ENCODE assay signal across 15 cellular contexts in genomic region chr17:58002154-58002553, GRCh38. TPM values are rescaled to one million over a fixed set of nuclear protein-coding genes. Genes with fewer than 3 reads are reported as not detected.
DNase-seq lines count a peak whose midpoint lies in the region; ATAC-seq and TF ChIP-seq lines count a peak whose summit lies in the region.
"Had no signal": no experiment of that assay in that cellular context is flagged by ENCODE, and none has a peak within 500 bp of the region (broad histone marks: within the 10 kb centered on the region; RNA-seq: fewer than 3 reads in every experiment).

No MANE protein-coding gene starts in this region.

- H3K36me3 ChIP-seq in Loucy (ENCODE audit: insufficient read depth, low read length): peaks cover 77% of the 10 kb centered on the region
- H3K36me3 ChIP-seq in psoas muscle (ENCODE audit: insufficient read depth in 1 of 2, low read depth in 1 of 2): peaks cover 22 to 89% of the 10 kb centered on the region in 2 donors

- H3K4me2 ChIP-seq in Loucy (ENCODE audit: low read depth, low read length, poor library complexity, severe bottlenecking): peak overlapping the region; percentile 98

- no peak for DNase-seq in activated T-cell treated with anti-CD3 and anti-CD28 coated beads, Interleukin-2, amount 50 U/mL, for 24 hours
- no peak for DNase-seq in activated T-cell treated with anti-CD3 and anti-CD28 coated beads for 4 hours
- DNase-seq in activated naive CD8-positive, alpha-beta T cell treated with anti-CD3 and anti-CD28 coated beads, Interleukin-2, amount 50 U/mL, for 24 hours: no peak
- no peak for DNase-seq in psoas muscle
- DNase-seq in HT-29 (ENCODE audit: low spot score): no peak
- no peak for DNase-seq in lower leg skin (ENCODE audit: low spot score in 2 of 2)
- DNase-seq: activated CD4-positive, alpha-beta T cell treated with anti-CD3 and anti-CD28 coated beads, Interleukin-2, amount 50 U/mL, for 4 hours; NCI-H1092; NCI-H226; Peyer's patch had no signal

- H3K9me3 ChIP-seq in Loucy (ENCODE audit: insufficient read depth, low read depth, low read length) (no peaks in the 10 kb centered on the region), psoas muscle (no peaks in the 10 kb centered on the region)
- H3K9me3 ChIP-seq: Peyer's patch, thoracic aorta had no signal

- peak overlapping the region; percentile 87 for H3K27ac Mint-ChIP-seq in activated T-cell treated with anti-CD3 and anti-CD28 coated beads, Interleukin-2, amount 50 U/mL, for 24 hours
- H3K27ac Mint-ChIP-seq in activated naive CD8-positive, alpha-beta T cell treated with anti-CD3 and anti-CD28 coated beads, Interleukin-2, amount 50 U/mL, for 24 hours: peak overlapping the region; percentile 77
- H3K27ac Mint-ChIP-seq: T-helper 1 cell treated with Interleukin-12 subunit alpha and Interleukin-12 subunit beta and Interleukin-4 antibody, amounts not matched to agents 30 μg/mL and 1 μg/mL, for 36 hours had no signal

- H3K27me3 ChIP-seq in Loucy (ENCODE audit: insufficient read depth, low read length, poor library complexity, severe bottlenecking): peaks cover 6% of the 10 kb centered on the region
- H3K27me3 ChIP-seq in psoas muscle (ENCODE audit: insufficient read depth in 3 of 3, low read length in 2 of 3): no peaks in the 10 kb centered on the region
- H3K27me3 ChIP-seq: Peyer's patch had no signal

- H3K4me3 ChIP-seq in Loucy (ENCODE audit: low read length, poor library complexity, severe bottlenecking) (peak overlapping the region; percentile 89), psoas muscle (no peak overlapping the region), lower leg skin (ENCODE audit: low read depth, poor library complexity, severe bottlenecking) (no peak overlapping the region)
- H3K4me3 ChIP-seq: coronary artery, Peyer's patch, thoracic aorta had no signal

- intact Hi-C loops in psoas muscle (cut with DNase I) (no loop called here), lower leg skin (cut with DNase I; ENCODE audit: low total_unique reads) (no loop called here)

- TF ChIP-seq POLR2A in lower leg skin (IDR thresholded peaks at IDR 0.05): no peak

- no peak for ATAC-seq in activated naive CD8-positive, alpha-beta T cell treated with anti-CD3 and anti-CD28 coated beads, Interleukin-2, amount 50 U/mL, for 24 hours
- ATAC-seq in psoas muscle (no peak), GM19035 (IDR thresholded peaks at IDR 0.05; ENCODE audit: unreplicated experiment) (no peak)

- no peaks in the 10 kb centered on the region for H3K9me3 Mint-ChIP-seq in activated T-cell treated with anti-CD3 and anti-CD28 coated beads, Interleukin-2, amount 50 U/mL, for 24 hours
- no peaks in the 10 kb centered on the region for H3K9me3 Mint-ChIP-seq in activated naive CD8-positive, alpha-beta T cell treated with anti-CD3 and anti-CD28 coated beads, Interleukin-2, amount 50 U/mL, for 24 hours
- H3K9me3 Mint-ChIP-seq: T-helper 1 cell treated with Interleukin-12 subunit alpha and Interleukin-12 subunit beta and Interleukin-4 antibody, amounts not matched to agents 30 μg/mL and 1 μg/mL, for 36 hours had no signal

- H3F3A ChIP-seq in Loucy (ENCODE audit: low read depth): peaks cover 23% of the 10 kb centered on the region

- no peaks in the 10 kb centered on the region for H3K9me2 ChIP-seq in Loucy (replicated peaks; ENCODE audit: low read depth, low read length)

- peak overlapping the region; percentile 100 for H3K9ac ChIP-seq in Loucy (ENCODE audit: low read depth, low read length, poor library complexity, severe bottlenecking)

- peak overlapping the region; percentile 47 for H3K27ac ChIP-seq in psoas muscle
- H3K27ac ChIP-seq: coronary artery, Peyer's patch, thoracic aorta had no signal

- peaks cover 78% of the 10 kb centered on the region for H3K4me1 Mint-ChIP-seq in activated T-cell treated with anti-CD3 and anti-CD28 coated beads, Interleukin-2, amount 50 U/mL, for 24 hours (ENCODE audit: low read depth)
- H3K4me1 Mint-ChIP-seq in activated naive CD8-positive, alpha-beta T cell treated with anti-CD3 and anti-CD28 coated beads, Interleukin-2, amount 50 U/mL, for 24 hours: peaks cover 84% of the 10 kb centered on the region

- peaks cover 52% of the 10 kb centered on the region for H3K4me1 ChIP-seq in Loucy (ENCODE audit: insufficient read depth, low read length, poor library complexity, severe bottlenecking)
- peaks cover 63% of the 10 kb centered on the region for H3K4me1 ChIP-seq in psoas muscle

- no peaks in the 10 kb centered on the region for H3K27me3 Mint-ChIP-seq in activated T-cell treated with anti-CD3 and anti-CD28 coated beads, Interleukin-2, amount 50 U/mL, for 24 hours
- peaks cover 3% of the 10 kb centered on the region for H3K27me3 Mint-ChIP-seq in activated naive CD8-positive, alpha-beta T cell treated with anti-CD3 and anti-CD28 coated beads, Interleukin-2, amount 50 U/mL, for 24 hours

- peaks cover 79% of the 10 kb centered on the region for H4K20me1 ChIP-seq in Loucy (ENCODE audit: insufficient read depth, low read length, poor library complexity, severe bottlenecking)

- 35 to 55% (median 37%) methylated on average over 2 of the region's 2 CpGs for WGBS in psoas muscle, 3 donors
- 54 to 59% methylated on average over 2 of the region's 2 CpGs for WGBS in lower leg skin, 2 donors

- TF ChIP-seq CTCF in Loucy (conservative IDR thresholded peaks at IDR 0.05; ENCODE audit: low read length) (no peak), psoas muscle (IDR thresholded peaks at IDR 0.05) (no peak), lower leg skin (IDR thresholded peaks at IDR 0.05) (no peak)

- peaks cover 86% of the 10 kb centered on the region for H3K79me2 ChIP-seq in Loucy (ENCODE audit: insufficient read depth, low read length)

- H3K4me3 Mint-ChIP-seq in activated T-cell treated with anti-CD3 and anti-CD28 coated beads, Interleukin-2, amount 50 U/mL, for 24 hours: peak overlapping the region; percentile 100
- H3K4me3 Mint-ChIP-seq in activated naive CD8-positive, alpha-beta T cell treated with anti-CD3 and anti-CD28 coated beads, Interleukin-2, amount 50 U/mL, for 24 hours: peak overlapping the region; percentile 88
- H3K4me3 Mint-ChIP-seq: T-helper 1 cell treated with Interleukin-12 subunit alpha and Interleukin-12 subunit beta and Interleukin-4 antibody, amounts not matched to agents 30 μg/mL and 1 μg/mL, for 36 hours had no signal

- peaks cover 100% of the 10 kb centered on the region for H3K36me3 Mint-ChIP-seq in activated T-cell treated with anti-CD3 and anti-CD28 coated beads, Interleukin-2, amount 50 U/mL, for 24 hours (ENCODE audit: low read depth)
- H3K36me3 Mint-ChIP-seq in activated naive CD8-positive, alpha-beta T cell treated with anti-CD3 and anti-CD28 coated beads, Interleukin-2, amount 50 U/mL, for 24 hours (ENCODE audit: low read depth): peaks cover 91% of the 10 kb centered on the region

- H2AFZ ChIP-seq in Loucy (ENCODE audit: low read length): no peak overlapping the region

RNA-seq across cellular contexts. Expression of gene SRSF1, which starts 4.9 kb away (rescaled TPM):
- total RNA-seq in psoas muscle (100 to 1,000 TPM in 2 of 4 donors, 10 to 100 TPM in 2; 71.2 to 141 (median 100) TPM), lower leg skin (100 to 1,000 TPM in 2 of 4 donors, 10 to 100 TPM in 2; 82.3 to 128 (median 104) TPM)
- polyA plus RNA-seq in psoas muscle: 100 to 1,000 TPM in 1 of 3 donors, 10 to 100 TPM in 2; 61.2 to 128 (median 93.7) TPM
- 404 and 436 TPM in 2 replicates for total RNA-seq in HT-29 (2014; rRNA removed; shearing (Covaris generic))

RNA-seq across cellular contexts. Expression of gene VEZF1, which starts 14.1 kb away (rescaled TPM):
- total RNA-seq in psoas muscle (10 to 100 TPM; 45.7 to 92.5 (median 70.7) TPM), lower leg skin (10 to 100 TPM; 30.3 to 56.1 (median 46.6) TPM)
- polyA plus RNA-seq in psoas muscle: 10 to 100 TPM; 30.6 to 50.5 (median 36.6) TPM
- 39.5 and 47.5 TPM in 2 replicates for total RNA-seq in HT-29 (2014; rRNA removed; shearing (Covaris generic))

RNA-seq across cellular contexts. Expression of gene CUEDC1, which starts 46.9 kb away (rescaled TPM):
- 10 to 100 TPM; 31.1 to 67.2 (median 47.4) TPM for total RNA-seq in psoas muscle
- polyA plus RNA-seq in psoas muscle: 10 to 100 TPM; 28.0 to 56.5 (median 46.4) TPM
- 37.6 and 45.5 TPM in 2 replicates for total RNA-seq in HT-29 (2014; rRNA removed; shearing (Covaris generic))
- 10 to 100 TPM in 3 of 4 donors, 1 to 10 TPM in 1; 7.5 to 14.3 (median 12.7) TPM for total RNA-seq in lower leg skin
